8 cellular contexts compared by ENCODE assay signal in the genomic region with DNA sequence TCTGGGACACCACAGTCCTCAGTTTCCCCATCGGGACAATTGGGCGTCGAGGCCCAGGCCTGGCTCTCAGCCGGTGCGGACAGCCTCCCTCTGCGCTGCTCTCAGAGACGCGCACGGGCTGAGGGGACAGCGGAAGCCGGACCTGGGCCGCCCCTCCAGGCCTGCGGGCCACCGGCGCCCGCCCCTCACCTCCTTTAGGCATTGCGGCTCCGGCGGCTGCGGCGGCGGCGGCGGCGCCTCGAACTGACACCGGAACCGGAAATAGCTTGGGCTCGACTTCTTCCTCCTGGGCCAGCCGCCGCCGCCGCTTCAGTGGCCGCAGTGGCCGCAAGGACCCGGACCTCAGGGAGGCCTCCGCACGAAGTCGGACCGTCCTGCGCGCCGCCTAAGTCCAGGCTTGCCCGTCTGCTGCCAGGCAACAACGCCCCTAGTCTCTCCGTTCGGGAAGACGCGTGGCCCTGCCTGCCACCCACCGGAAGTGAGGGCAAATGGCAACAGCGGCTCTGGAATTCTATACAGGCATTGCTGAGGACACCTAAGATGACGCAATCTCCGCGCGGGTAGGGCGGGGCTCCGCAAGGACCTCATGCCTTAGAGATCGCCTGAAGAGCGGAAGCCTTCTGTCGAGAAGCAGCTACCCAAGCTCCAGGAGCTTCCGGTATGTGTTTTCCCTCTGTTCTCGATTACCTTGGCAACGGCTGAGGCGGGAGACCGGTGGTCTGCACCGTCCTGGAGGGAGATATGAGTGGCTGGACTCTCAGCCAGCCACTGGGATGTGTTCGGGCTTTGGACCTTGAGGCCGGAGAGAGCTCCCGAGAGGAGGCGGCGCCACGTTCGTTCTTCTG. TPM values are rescaled to one million over a fixed set of nuclear protein-coding genes. Genes with fewer than 3 reads are reported as not detected.
DNase-seq lines count a peak whose midpoint lies in the region; TF ChIP-seq lines count a peak whose summit lies in the region.

A gene (plus strand): TSS at position 623 of the 845 bp plus-strand sequence. CDS start 2,124 bp downstream, outside the sequence.
A gene with protein sequence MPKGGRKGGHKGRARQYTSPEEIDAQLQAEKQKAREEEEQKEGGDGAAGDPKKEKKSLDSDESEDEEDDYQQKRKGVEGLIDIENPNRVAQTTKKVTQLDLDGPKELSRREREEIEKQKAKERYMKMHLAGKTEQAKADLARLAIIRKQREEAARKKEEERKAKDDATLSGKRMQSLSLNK (minus strand): TSS at position 251 of the 845 bp plus-strand sequence. CDS start 49 bp downstream, at position 202.

- peaks cover 37% of the 10 kb centered on the region for H3K36me3 Mint-ChIP-seq in activated naive CD4-positive, alpha-beta T cell treated with anti-CD3 and anti-CD28 coated beads, Interleukin-2, amount 10 ng/mL, durations not matched to agents 7 days and 5 days

- CTCF ChIA-PET in activated naive CD4-positive, alpha-beta T cell treated with anti-CD3 and anti-CD28 coated beads, Interleukin-2, amount 10 ng/mL, durations not matched to agents 7 days and 5 days (lab: Charles Lee): interaction anchor here (1.0 kb wide), 1 partner anchor 94 kb away, joined by 3 read pairs; no protein-coding TSS in a partner anchor

- no peaks in the 10 kb centered on the region for H3K27me3 ChIP-seq in suprapubic skin

- peak; percentile 35 to 82 for TF ChIP-seq POLR2A in suprapubic skin (IDR thresholded peaks at IDR 0.05)

- no peak for TF ChIP-seq CTCF in HFF-Myc (IDR thresholded peaks at IDR 0.05; ENCODE audit: low read depth, low read length, missing control alignments)
- peak in 1 of 2 donors; percentile 40 for TF ChIP-seq CTCF in suprapubic skin (IDR thresholded peaks at IDR 0.05)

- H3K27ac ChIP-seq in suprapubic skin: peak within 1 kb of the TSS; percentile 95

- peak within 1 kb of the TSS; percentile 99 for H3K4me3 ChIP-seq in HFF-Myc (replicated peaks; ENCODE audit: low read depth, low read length)
- peak within 1 kb of the TSS; percentile 92 for H3K4me3 ChIP-seq in suprapubic skin

- H3K4me3 Mint-ChIP-seq in activated naive CD4-positive, alpha-beta T cell treated with anti-CD3 and anti-CD28 coated beads, Interleukin-2, amount 10 ng/mL, durations not matched to agents 7 days and 5 days: peak within 1 kb of the TSS; percentile 89

- peaks cover 46% of the 10 kb centered on the region for H3K36me3 ChIP-seq in suprapubic skin

- under 1% methylated on average over 34 of the region's 73 CpGs for WGBS in suprapubic skin

- H3K4me1 Mint-ChIP-seq in activated naive CD4-positive, alpha-beta T cell treated with anti-CD3 and anti-CD28 coated beads, Interleukin-2, amount 10 ng/mL, durations not matched to agents 7 days and 5 days: peaks cover 50% of the 10 kb centered on the region

- no peak for TF ChIP-seq EP300 in suprapubic skin (IDR thresholded peaks at IDR 0.05)

- no peaks in the 10 kb centered on the region for H3K9me3 ChIP-seq in suprapubic skin

- H3K27ac Mint-ChIP-seq in activated naive CD4-positive, alpha-beta T cell treated with anti-CD3 and anti-CD28 coated beads, Interleukin-2, amount 10 ng/mL, durations not matched to agents 7 days and 5 days: peak within 1 kb of the TSS; percentile 92

- H3K9me3 Mint-ChIP-seq in activated naive CD4-positive, alpha-beta T cell treated with anti-CD3 and anti-CD28 coated beads, Interleukin-2, amount 10 ng/mL, durations not matched to agents 7 days and 5 days: no peaks in the 10 kb centered on the region

- peaks cover 56% of the 10 kb centered on the region for H3K4me1 ChIP-seq in suprapubic skin

- DNase-seq in GM03348 (ENCODE audit: low spot score) (peak; percentile 97), HFF-Myc (ENCODE audit: extremely low read depth, low read depth) (peak; percentile 85), NAMALWA (ENCODE audit: low spot score) (peak; percentile 98), SK-N-DZ (ENCODE audit: low spot score) (peak; percentile 97), germinal center (ENCODE audit: low spot score) (peak; percentile 94), nucleus accumbens (lab: John Stamatoyannopoulos, UW) (peak; percentile 73 to 100 (median 94)), suprapubic skin (ENCODE audit: low spot score in 2 of 2) (peak; percentile 96)
- peak; percentile 94 for DNase-seq in activated naive CD4-positive, alpha-beta T cell treated with anti-CD3 and anti-CD28 coated beads, Interleukin-2, amount 10 ng/mL, durations not matched to agents 7 days and 5 days

- H3K27me3 Mint-ChIP-seq in activated naive CD4-positive, alpha-beta T cell treated with anti-CD3 and anti-CD28 coated beads, Interleukin-2, amount 10 ng/mL, durations not matched to agents 7 days and 5 days: no peaks in the 10 kb centered on the region

RNA-seq across cellular contexts. Expression of the first gene that starts in this region (rescaled TPM):
- 138 and 153 TPM in 2 replicates for polyA plus RNA-seq in SK-N-DZ (2014; cell fraction: cytosol; rRNA removed)
- 84.8 and 96.8 TPM in 2 replicates for polyA plus RNA-seq in SK-N-DZ (2014; cell fraction: nucleus; rRNA removed)
- 10 to 100 TPM; 50.3 to 71.4 (median 60.3) TPM for total RNA-seq in suprapubic skin

RNA-seq across cellular contexts. Expression of the second gene that starts in this region (rescaled TPM):
- 131 and 179 TPM in 2 replicates for polyA plus RNA-seq in SK-N-DZ (2014; cell fraction: cytosol; rRNA removed)
- 49.5 and 68.9 TPM in 2 replicates for polyA plus RNA-seq in SK-N-DZ (2014; cell fraction: nucleus; rRNA removed)
- total RNA-seq in suprapubic skin: 10 to 100 TPM; 47.2 to 68.5 (median 48.3) TPM

Comparison
In these comparisons a context has a peak if more than half of its experiments do, and no peak if none do; other contexts are left out.
1. Peak in every context shown above with its lines: DNase-seq, H3K4me3 ChIP-seq and H3K27ac ChIP-seq.